15 cellular contexts compared by ENCODE assay signal in genomic region chr5:55104036-55104767, GRCh38. TPM values are rescaled to one million over a fixed set of nuclear protein-coding genes. Genes with fewer than 3 reads are reported as not detected.
DNase-seq lines count a peak whose midpoint lies in the region; ATAC-seq and TF ChIP-seq lines count a peak whose summit lies in the region.
"Had no signal": no experiment of that assay in that cellular context is flagged by ENCODE, and none has a peak within 500 bp of the region (broad histone marks: within the 10 kb centered on the region; RNA-seq: fewer than 3 reads in every experiment).

No MANE protein-coding gene starts in this region.

- H2BK5ac ChIP-seq in mesendoderm (ENCODE audit: low read length), result no peak overlapping the region

- H3K4me3 ChIP-seq in H7 (ENCODE audit: insufficient read depth, low read depth, low read length), result no peak overlapping the region
- no peak overlapping the region for H3K4me3 ChIP-seq in mesendoderm (ENCODE audit: low read length)
- H3K4me3 ChIP-seq in SK-N-SH (ENCODE audit: low read depth in 2 of 2, low read length in 1 of 2), result no peak overlapping the region
- H3K4me3 ChIP-seq: hepatocyte had no signal

- ATAC-seq in CD4-positive, alpha-beta T cell (ENCODE audit: poor library complexity), result no peak
- ATAC-seq: left lung had no signal

- intact Hi-C loops in CD4-positive, alpha-beta T cell (cut with DNase I, micrococcal nuclease), result loop anchor here (5.0 to 10.0 kb wide), 3 partner anchors 42 to 201 kb away; partner anchors contain the start of genes DHX29 (in 1 of the 2) and MTREX (in 1 of the 2)
- intact Hi-C loops in activated T-helper 2 cell treated with anti-CD3 and anti-CD28 coated beads, Interferon-gamma antibody, Interleukin-2, Interleukin-4, amounts not matched to agents 10 μg/mL and 5 μg/mL and 100 μg/mL, durations not matched to agents 14 hours and 24 hours and 36 hours (cut with micrococcal nuclease), result no loop called here

- H3K18ac ChIP-seq in mesendoderm (ENCODE audit: low read length), result no peak overlapping the region

- no peak for TF ChIP-seq EP300 in SK-N-SH (IDR thresholded peaks at IDR 0.05; ENCODE audit: borderline replicate concordance in 1 of 2, low read depth in 1 of 2, low read length in 1 of 2)

- no peak overlapping the region for H4K5ac ChIP-seq in mesendoderm (ENCODE audit: low read length)

- TF ChIP-seq CTCF in CD4-positive, alpha-beta T cell (IDR thresholded peaks at IDR 0.05), result peak; percentile 18
- no peak for TF ChIP-seq CTCF in SK-N-SH (IDR thresholded peaks at IDR 0.05)

- no peaks in the 10 kb centered on the region for H4K20me1 ChIP-seq in SK-N-SH (ENCODE audit: insufficient read depth)

- no peaks in the 10 kb centered on the region for H3K79me1 ChIP-seq in mesendoderm (ENCODE audit: low read length)

- POLR2A ChIA-PET in CD4-positive, alpha-beta T cell (lab: Charles Lee), result interaction anchor here (0.7 to 1.9 kb wide), 7 partner anchors 11 to 160 kb away, joined by 3 to 8 read pairs (median 4); no protein-coding TSS in a partner anchor
- POLR2A ChIA-PET in SK-N-SH (lab: Yijun Ruan, JAX), result no interaction called here

- H3K4me1 ChIP-seq in mesendoderm (ENCODE audit: control insufficient read depth, low read depth, low read length) (no peaks in the 10 kb centered on the region), SK-N-SH (ENCODE audit: control insufficient read depth in 1 of 2, insufficient read depth in 2 of 2, low read depth in 1 of 2, low read length in 1 of 2) (no peaks in the 10 kb centered on the region; a peak in 1 of 4 replicates)
- H3K4me1 ChIP-seq: left lung had no signal

- no peak overlapping the region for H3K27ac ChIP-seq in CD4-positive, alpha-beta T cell (ENCODE audit: low read depth, low read length)
- no peak overlapping the region for H3K27ac ChIP-seq in mesendoderm (ENCODE audit: low read depth, low read length)
- H3K27ac ChIP-seq in SK-N-SH (ENCODE audit: low read depth in 2 of 2, low read length in 1 of 2), result no peak overlapping the region
- H3K27ac ChIP-seq: epithelial cell of prostate, hepatocyte, left lung had no signal

- no peak for TF ChIP-seq RAD21 in SK-N-SH (IDR thresholded peaks at IDR 0.05; ENCODE audit: low read length)

- no peak overlapping the region for H2AFZ ChIP-seq in SK-N-SH (ENCODE audit: low read depth)
- H2AFZ ChIP-seq: hepatocyte had no signal

- no CpG with 5 or more reads among the region's 2 CpGs for WGBS in mesendoderm (ENCODE audit: extremely low coverage, insufficient coverage, low lambda C conversion rate)
- WGBS in SK-N-SH (ENCODE audit: low lambda C conversion rate), result 4% methylated on average over 2 of the region's 2 CpGs

- H3K36me3 ChIP-seq in H7 (replicated peaks; ENCODE audit: control insufficient read depth, insufficient read depth, low read length) (no peaks in the 10 kb centered on the region), mesendoderm (ENCODE audit: control insufficient read depth, insufficient read depth, low read length) (no peaks in the 10 kb centered on the region), SK-N-SH (replicated peaks in 1 of 2; ENCODE audit: control insufficient read depth in 1 of 2, insufficient read depth in 2 of 2, low read length in 1 of 2) (no peaks in the 10 kb centered on the region)
- H3K36me3 ChIP-seq: left lung had no signal

- H2BK120ac ChIP-seq in mesendoderm (ENCODE audit: low read depth, low read length), result no peak overlapping the region

- DNase-seq in CD4-positive, alpha-beta T cell, result no peak
- DNase-seq in H7, result peak; percentile 5
- DNase-seq in activated T-helper 2 cell treated with anti-CD3 and anti-CD28 coated beads, Interferon-gamma antibody, Interleukin-2, Interleukin-4, amounts not matched to agents 10 μg/mL and 5 μg/mL and 100 μg/mL, durations not matched to agents 14 hours and 24 hours and 36 hours (ENCODE audit: low spot score), result no peak
- peak; percentile 14 for DNase-seq in mesendoderm
- no peak for DNase-seq in SK-N-SH
- no peak for DNase-seq in activated gamma-delta T cell (lab: John Stamatoyannopoulos, UW)
- DNase-seq in DMS153 (lab: John Stamatoyannopoulos, UW), result no peak
- DNase-seq in T-helper 9 cell, result no peak
- DNase-seq: activated CD4-positive, CD25-positive, alpha-beta regulatory T cell treated with anti-CD3 and anti-CD28 coated beads, Interleukin-2, amount 50 U/mL, for 72 hours; activated gamma-delta T cell treated with Interleukin-2 at 50 U/mL for 16 hours; COR-L47; left lung; nucleus accumbens had no signal

- H3K4me2 ChIP-seq in mesendoderm (ENCODE audit: low read length) (no peak overlapping the region), SK-N-SH (no peak overlapping the region)
- H3K4me2 ChIP-seq: hepatocyte had no signal

- no peaks in the 10 kb centered on the region for H3K9me3 ChIP-seq in CD4-positive, alpha-beta T cell (ENCODE audit: control insufficient read depth, low read length)
- no peaks in the 10 kb centered on the region for H3K9me3 ChIP-seq in SK-N-SH
- H3K9me3 ChIP-seq: left lung had no signal

- H3K9ac ChIP-seq in mesendoderm (ENCODE audit: low read length) (no peak overlapping the region), SK-N-SH (no peak overlapping the region)

- no peak overlapping the region for H2AK5ac ChIP-seq in mesendoderm (ENCODE audit: low read length)

- H3K36me3 Mint-ChIP-seq in CD4-positive, alpha-beta T cell (ENCODE audit: low read depth), result peaks cover 5% of the 10 kb centered on the region
- peaks cover 62% of the 10 kb centered on the region for H3K36me3 Mint-ChIP-seq in activated T-helper 2 cell treated with anti-CD3 and anti-CD28 coated beads, Interferon-gamma antibody, Interleukin-2, Interleukin-4, amounts not matched to agents 10 μg/mL and 5 μg/mL and 100 μg/mL, durations not matched to agents 14 hours and 24 hours and 36 hours (ENCODE audit: low read depth)

- H3K23ac ChIP-seq in mesendoderm (ENCODE audit: low read length), result no peak overlapping the region

- no peak overlapping the region for H4K8ac ChIP-seq in mesendoderm (ENCODE audit: low read depth, low read length)

- no peaks in the 10 kb centered on the region for H3K27me3 ChIP-seq in CD4-positive, alpha-beta T cell (ENCODE audit: control insufficient read depth, insufficient read depth, low read length)
- H3K27me3 ChIP-seq in H7 (ENCODE audit: control insufficient read depth, insufficient read depth, low read length) (no peaks in the 10 kb centered on the region), mesendoderm (ENCODE audit: insufficient read depth, low read length, poor library complexity) (no peaks in the 10 kb centered on the region), SK-N-SH (ENCODE audit: insufficient read depth) (no peaks in the 10 kb centered on the region; the same call in 1 of the 2 replicates)
- H3K27me3 ChIP-seq: hepatocyte, left lung had no signal

- H3K79me2 ChIP-seq in mesendoderm (ENCODE audit: control insufficient read depth, insufficient read depth, low read length), result no peaks in the 10 kb centered on the region
- H3K79me2 ChIP-seq in SK-N-SH (ENCODE audit: insufficient read depth), result no peaks in the 10 kb centered on the region
- H3K79me2 ChIP-seq: hepatocyte had no signal

- peak overlapping the region; percentile 80 for H3K4me3 Mint-ChIP-seq in CD4-positive, alpha-beta T cell
- peak overlapping the region; percentile 79 for H3K4me3 Mint-ChIP-seq in activated T-helper 2 cell treated with anti-CD3 and anti-CD28 coated beads, Interferon-gamma antibody, Interleukin-2, Interleukin-4, amounts not matched to agents 10 μg/mL and 5 μg/mL and 100 μg/mL, durations not matched to agents 14 hours and 24 hours and 36 hours (ENCODE audit: low read depth)

- H3K4ac ChIP-seq in mesendoderm (ENCODE audit: low read depth, low read length), result no peak overlapping the region

- CTCF ChIA-PET in CD4-positive, alpha-beta T cell (lab: Charles Lee), result interaction anchor here (1.4 kb wide), 1 partner anchor 32 kb away, joined by 3 read pairs; no protein-coding TSS in a partner anchor
- CTCF ChIA-PET in SK-N-SH (lab: Yijun Ruan, JAX), result interaction anchor here (0.9 to 1.0 kb wide), 2 partner anchors 42 to 199 kb away, joined by 3 read pairs; no protein-coding TSS in a partner anchor

- H2BK15ac ChIP-seq in mesendoderm (replicated peaks; ENCODE audit: low read depth), result no peak overlapping the region

- H3K9me2 ChIP-seq in SK-N-SH, result no peaks in the 10 kb centered on the region

- no peaks in the 10 kb centered on the region for H3K9me3 Mint-ChIP-seq in CD4-positive, alpha-beta T cell
- H3K9me3 Mint-ChIP-seq in activated T-helper 2 cell treated with anti-CD3 and anti-CD28 coated beads, Interferon-gamma antibody, Interleukin-2, Interleukin-4, amounts not matched to agents 10 μg/mL and 5 μg/mL and 100 μg/mL, durations not matched to agents 14 hours and 24 hours and 36 hours, result peaks cover 20% of the 10 kb centered on the region

- H3F3A ChIP-seq in SK-N-SH (replicated peaks; ENCODE audit: insufficient read depth), result no peaks in the 10 kb centered on the region

- H3K56ac ChIP-seq in mesendoderm (ENCODE audit: low read length), result no peak overlapping the region

- no peaks in the 10 kb centered on the region for H3K27me3 Mint-ChIP-seq in CD4-positive, alpha-beta T cell
- no peaks in the 10 kb centered on the region for H3K27me3 Mint-ChIP-seq in activated T-helper 2 cell treated with anti-CD3 and anti-CD28 coated beads, Interferon-gamma antibody, Interleukin-2, Interleukin-4, amounts not matched to agents 10 μg/mL and 5 μg/mL and 100 μg/mL, durations not matched to agents 14 hours and 24 hours and 36 hours (ENCODE audit: low read depth)

- H3K27ac Mint-ChIP-seq in CD4-positive, alpha-beta T cell, result no peak overlapping the region
- peak overlapping the region; percentile 60 for H3K27ac Mint-ChIP-seq in activated T-helper 2 cell treated with anti-CD3 and anti-CD28 coated beads, Interferon-gamma antibody, Interleukin-2, Interleukin-4, amounts not matched to agents 10 μg/mL and 5 μg/mL and 100 μg/mL, durations not matched to agents 14 hours and 24 hours and 36 hours

- peaks cover 62% of the 10 kb centered on the region for H3K4me1 Mint-ChIP-seq in CD4-positive, alpha-beta T cell (ENCODE audit: low read depth)
- H3K4me1 Mint-ChIP-seq in activated T-helper 2 cell treated with anti-CD3 and anti-CD28 coated beads, Interferon-gamma antibody, Interleukin-2, Interleukin-4, amounts not matched to agents 10 μg/mL and 5 μg/mL and 100 μg/mL, durations not matched to agents 14 hours and 24 hours and 36 hours (ENCODE audit: low read depth), result peaks cover 67% of the 10 kb centered on the region

RNA-seq across cellular contexts. Expression of gene GZMA, which starts 1.8 kb away (rescaled TPM):
- 1 to 10 TPM; 3.5 to 5.0 TPM for total RNA-seq in CD4-positive, alpha-beta T cell
- not detected in 2 replicates for total RNA-seq in H7 (2014; rRNA removed; shearing (Covaris generic))
- 95.1 and 96.9 TPM in 2 replicates for total RNA-seq in activated T-helper 2 cell treated with anti-CD3 and anti-CD28 coated beads, Interferon-gamma antibody, Interleukin-2, Interleukin-4, amounts not matched to agents 10 μg/mL and 5 μg/mL and 100 μg/mL, durations not matched to agents 14 hours and 24 hours and 36 hours
- 0.10 TPM for polyA plus RNA-seq in mesendoderm (2013, experiment 1 of 2)
- 0.07 TPM for polyA plus RNA-seq in mesendoderm (2013, experiment 2 of 2)
- 0.07 TPM in 1 of 2 replicates, not detected in the other for polyA plus RNA-seq in SK-N-SH (2012; rRNA removed)
- polyA plus RNA-seq in SK-N-SH (2012; cell fraction: cytosol; rRNA removed), result 0.12 and 0.14 TPM in 2 replicates
- polyA plus RNA-seq in SK-N-SH (2012; cell fraction: nucleus; rRNA removed), result not detected in 2 replicates
- total RNA-seq: hepatocyte had no signal
- polyA plus RNA-seq: hepatocyte had no signal

RNA-seq across cellular contexts. Expression of gene GPX8, which starts 55.8 kb away (rescaled TPM):
- not detected for total RNA-seq in CD4-positive, alpha-beta T cell
- total RNA-seq in H7 (2014; rRNA removed; shearing (Covaris generic)), result 41.3 and 50.2 TPM in 2 replicates
- total RNA-seq in activated T-helper 2 cell treated with anti-CD3 and anti-CD28 coated beads, Interferon-gamma antibody, Interleukin-2, Interleukin-4, amounts not matched to agents 10 μg/mL and 5 μg/mL and 100 μg/mL, durations not matched to agents 14 hours and 24 hours and 36 hours, result not detected in 2 replicates
- 76.3 TPM for polyA plus RNA-seq in mesendoderm (2013, experiment 1 of 2)
- polyA plus RNA-seq in mesendoderm (2013, experiment 2 of 2), result 75.8 TPM
- 30.1 and 44.2 TPM in 2 replicates for polyA plus RNA-seq in SK-N-SH (2012; rRNA removed)
- 48.6 and 61.5 TPM in 2 replicates for polyA plus RNA-seq in SK-N-SH (2012; cell fraction: cytosol; rRNA removed)
- 9.3 and 22.9 TPM in 2 replicates for polyA plus RNA-seq in SK-N-SH (2012; cell fraction: nucleus; rRNA removed)

Comparison
In these comparisons a context has a peak if more than half of its experiments do, and no peak if none do; other contexts are left out.
1. DNase-seq: peak in H7 (single experiment) and mesendoderm (single experiment); none in CD4-positive, alpha-beta T cell (0 of 10), activated T-helper 2 cell treated with anti-CD3 and anti-CD28 coated beads, Interferon-gamma antibody, Interleukin-2, Interleukin-4, amounts not matched to agents 10 μg/mL and 5 μg/mL and 100 μg/mL, durations not matched to agents 14 hours and 24 hours and 36 hours (single experiment), SK-N-SH (single experiment), activated gamma-delta T cell (single experiment), DMS153 (single experiment) and T-helper 9 cell (single experiment).
2. RNA of gene GZMA, which starts 1.8 kb away (total RNA-seq): 95.1 to 96.9 TPM in activated T-helper 2 cell treated with anti-CD3 and anti-CD28 coated beads, Interferon-gamma antibody, Interleukin-2, Interleukin-4, amounts not matched to agents 10 μg/mL and 5 μg/mL and 100 μg/mL, durations not matched to agents 14 hours and 24 hours and 36 hours; 3.5 to 5.0 TPM in CD4-positive, alpha-beta T cell and not detected in H7; every median in the first group is over 10 times any median in the second.
3. RNA of gene GPX8, which starts 55.8 kb away (total RNA-seq): 41.3 to 50.2 TPM in H7; not detected in activated T-helper 2 cell treated with anti-CD3 and anti-CD28 coated beads, Interferon-gamma antibody, Interleukin-2, Interleukin-4, amounts not matched to agents 10 μg/mL and 5 μg/mL and 100 μg/mL, durations not matched to agents 14 hours and 24 hours and 36 hours and not detected in CD4-positive, alpha-beta T cell; every median in the first group is over 10 times any median in the second.